8 cellular contexts compared by ENCODE assay signal in genomic region chr7:130560972-130561371, GRCh38.
A peak's percentile ranks its signal among the peaks of the same experiment; 100 is the strongest.
DNase-seq lines count a peak whose midpoint lies in the region; ATAC-seq and TF ChIP-seq lines count a peak whose summit lies in the region.

No MANE protein-coding gene starts in this region.

- H3K27me3 ChIP-seq in CD4-positive, alpha-beta T cell (ENCODE audit: control insufficient read depth, insufficient read depth, low read length) = no peaks in the 10 kb centered on the region
- no peaks in the 10 kb centered on the region for H3K27me3 ChIP-seq in gastroesophageal sphincter

- WGBS in gastroesophageal sphincter (ENCODE audit: low coverage in 1 of 2), 2 donors = 90 to 92% methylated on average over 1 of the region's 1 CpG

- peaks cover 0 to 15% of the 10 kb centered on the region in 2 donors for H3K36me3 ChIP-seq in gastroesophageal sphincter

- H3K4me3 ChIP-seq in gastroesophageal sphincter = no peak overlapping the region

- H3K36me3 Mint-ChIP-seq in CD4-positive, alpha-beta T cell (ENCODE audit: low read depth) = peaks cover 47% of the 10 kb centered on the region

- peak; percentile 26 for TF ChIP-seq CTCF in CD4-positive, alpha-beta T cell (IDR thresholded peaks at IDR 0.05)
- TF ChIP-seq CTCF in gastroesophageal sphincter (IDR thresholded peaks at IDR 0.05) = peak in 1 of 4 experiments; percentile 21

- no peak for TF ChIP-seq POLR2A in gastroesophageal sphincter (IDR thresholded peaks at IDR 0.05)

- H3K4me1 Mint-ChIP-seq in CD4-positive, alpha-beta T cell (ENCODE audit: low read depth) = no peaks in the 10 kb centered on the region

- no peak overlapping the region for H3K4me3 Mint-ChIP-seq in CD4-positive, alpha-beta T cell

- no peak for DNase-seq in CD4-positive, alpha-beta T cell
- peak; percentile 84 for DNase-seq in RPMI8226
- DNase-seq in hepatic stellate cell (ENCODE audit: low spot score) = peak; percentile 15
- DNase-seq in Ammon's horn (ENCODE audit: low spot score) = no peak

- CTCF ChIA-PET in CD4-positive, alpha-beta T cell (lab: Charles Lee) = no interaction called here

- H3K27me3 Mint-ChIP-seq in CD4-positive, alpha-beta T cell = no peaks in the 10 kb centered on the region

- TF ChIP-seq EP300 in gastroesophageal sphincter (IDR thresholded peaks at IDR 0.05) = no peak

- H3K9me3 Mint-ChIP-seq in CD4-positive, alpha-beta T cell = peaks cover 6% of the 10 kb centered on the region

- no peak overlapping the region for H3K27ac ChIP-seq in CD4-positive, alpha-beta T cell (ENCODE audit: low read depth, low read length)
- H3K27ac ChIP-seq in gastroesophageal sphincter = no peak overlapping the region

- intact Hi-C loops in CD4-positive, alpha-beta T cell (cut with DNase I, micrococcal nuclease) = loop anchor here (5.0 kb wide), 1 partner anchor 319 kb away; no protein-coding TSS in a partner anchor

- no peak for ATAC-seq in CD4-positive, alpha-beta T cell (ENCODE audit: poor library complexity)
- ATAC-seq in GM18858 (IDR thresholded peaks at IDR 0.05; ENCODE audit: unreplicated experiment) = peak; percentile 71
- peak; percentile 76 for ATAC-seq in HG03354 (IDR thresholded peaks at IDR 0.05; ENCODE audit: poor library complexity, severe bottlenecking, unreplicated experiment)
- no peak for ATAC-seq in gastroesophageal sphincter
- no peak for ATAC-seq in GM19397 (IDR thresholded peaks at IDR 0.05; ENCODE audit: unreplicated experiment)

- H3K4me1 ChIP-seq in gastroesophageal sphincter = no peaks in the 10 kb centered on the region

- POLR2A ChIA-PET in CD4-positive, alpha-beta T cell (lab: Charles Lee) = no interaction called here

- peaks cover 13% of the 10 kb centered on the region for H3K9me3 ChIP-seq in CD4-positive, alpha-beta T cell (ENCODE audit: control insufficient read depth, low read length)
- peaks cover 0 to 7% (median 0%) of the 10 kb centered on the region in 3 donors for H3K9me3 ChIP-seq in gastroesophageal sphincter

- H3K27ac Mint-ChIP-seq in CD4-positive, alpha-beta T cell = no peak overlapping the region

Comparison
In these comparisons a context has a peak if more than half of its experiments do, and no peak if none do; other contexts are left out.
1. ATAC-seq: peak in GM18858 (single experiment) and HG03354 (single experiment); none in CD4-positive, alpha-beta T cell (single experiment), gastroesophageal sphincter (single experiment) and GM19397 (single experiment).
2. DNase-seq: peak in RPMI8226 (single experiment) and hepatic stellate cell (single experiment); none in CD4-positive, alpha-beta T cell (0 of 10) and Ammon's horn (single experiment).